Comparison of ENCODE assay signal across 9 cellular contexts in the genomic region with DNA sequence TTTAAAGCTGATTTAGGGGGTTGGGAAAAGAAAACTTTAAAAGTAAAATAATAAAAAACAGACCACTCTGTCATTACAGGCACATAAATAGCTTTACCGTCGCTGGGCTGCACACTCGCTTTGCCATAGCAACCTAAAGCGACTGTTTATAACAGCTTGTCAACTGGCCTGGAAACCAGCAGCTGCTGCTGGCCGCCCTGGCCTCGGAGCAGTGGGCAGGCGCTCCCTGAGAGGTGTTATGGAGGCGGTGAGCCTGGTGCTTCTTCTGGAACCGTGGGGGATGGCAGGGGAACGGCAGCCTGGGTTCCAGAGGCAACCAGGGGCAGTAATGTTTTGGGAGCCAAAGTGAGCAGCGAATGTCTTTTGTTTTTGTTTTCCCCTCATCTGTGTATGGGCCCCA. TPM values are rescaled to one million over a fixed set of nuclear protein-coding genes. Genes with fewer than 3 reads are reported as not detected.
A peak's percentile ranks its signal among the peaks of the same experiment; 100 is the strongest.
DNase-seq lines count a peak whose midpoint lies in the region; ATAC-seq and TF ChIP-seq lines count a peak whose summit lies in the region.
"Had no signal": no experiment of that assay in that cellular context is flagged by ENCODE, and none has a peak within 500 bp of the region (broad histone marks: within the 10 kb centered on the region; RNA-seq: fewer than 3 reads in every experiment).

No MANE protein-coding gene starts in this region.

- no peak for TF ChIP-seq CTCF in brain (conservative IDR thresholded peaks at IDR 0.05)

- ATAC-seq in HG02938 (IDR thresholded peaks at IDR 0.05; ENCODE audit: unreplicated experiment) = no peak

- peak overlapping the region in 1 of 2 donors; percentile 52 for H3K4me3 ChIP-seq in stomach smooth muscle (ENCODE audit: low read length in 2 of 2)

- DNase-seq in NCI-H1417 treated with DMSO at 0.1 percent for 48 hours (lab: John Stamatoyannopoulos, UW) (peak; percentile 44), left kidney (ENCODE audit: low read depth, low spot score) (peak; percentile 94), SW 1271 (lab: John Stamatoyannopoulos, UW) (no peak), COR-L47 (lab: John Stamatoyannopoulos, UW) (no peak), NCI-H524 treated with DMSO at 0.1 percent for 48 hours (lab: John Stamatoyannopoulos, UW) (no peak)
- DNase-seq: Karpas-422 had no signal

- H3K27ac ChIP-seq in stomach smooth muscle (ENCODE audit: low read length) = peak overlapping the region; percentile 98

- H3K9ac ChIP-seq in stomach smooth muscle (ENCODE audit: low read length in 2 of 2) = peak overlapping the region; percentile 34 to 73

- H3K27me3 Mint-ChIP-seq in brain = no peaks in the 10 kb centered on the region

- peaks cover 82% of the 10 kb centered on the region for H3K4me1 Mint-ChIP-seq in brain

- H3K4me3 Mint-ChIP-seq in brain = peak overlapping the region; percentile 50 to 76 (median 69)

- no peaks in the 10 kb centered on the region for H3K9me3 ChIP-seq in stomach smooth muscle (ENCODE audit: control insufficient read depth in 2 of 2, low read length in 2 of 2)

- H3K9me3 Mint-ChIP-seq in brain = no peaks in the 10 kb centered on the region

- H3K4me1 ChIP-seq in stomach smooth muscle (ENCODE audit: control insufficient read depth, insufficient read depth, low read length) = peaks cover 95% of the 10 kb centered on the region

- H3K27me3 ChIP-seq in stomach smooth muscle (ENCODE audit: control insufficient read depth in 1 of 2, insufficient read depth in 2 of 2, low read length in 2 of 2) = no peaks in the 10 kb centered on the region

- peaks cover 3 to 5% of the 10 kb centered on the region in 2 donors for H3K36me3 ChIP-seq in stomach smooth muscle (ENCODE audit: control insufficient read depth in 2 of 2, insufficient read depth in 2 of 2, low read length in 2 of 2)

- peaks cover 25% of the 10 kb centered on the region for H3K36me3 Mint-ChIP-seq in brain

- H3K27ac Mint-ChIP-seq in brain = peak overlapping the region; percentile 94 to 99 (median 98)

RNA-seq across cellular contexts. Expression of a gene that starts 45.7 kb away (rescaled TPM):
- 95.2 TPM for polyA plus RNA-seq in brain (ENCODE audit: insufficient read depth, low read depth, low replicate concordance)

Comparison
In these comparisons a context has a peak if more than half of its experiments do, and no peak if none do; other contexts are left out.
1. DNase-seq: peak in NCI-H1417 treated with DMSO at 0.1 percent for 48 hours (single experiment) and left kidney (single experiment); none in SW 1271 (0 of 2), COR-L47 (single experiment) and NCI-H524 treated with DMSO at 0.1 percent for 48 hours (single experiment).